ENCODE assay signal across 13 cellular contexts in the genomic region with DNA sequence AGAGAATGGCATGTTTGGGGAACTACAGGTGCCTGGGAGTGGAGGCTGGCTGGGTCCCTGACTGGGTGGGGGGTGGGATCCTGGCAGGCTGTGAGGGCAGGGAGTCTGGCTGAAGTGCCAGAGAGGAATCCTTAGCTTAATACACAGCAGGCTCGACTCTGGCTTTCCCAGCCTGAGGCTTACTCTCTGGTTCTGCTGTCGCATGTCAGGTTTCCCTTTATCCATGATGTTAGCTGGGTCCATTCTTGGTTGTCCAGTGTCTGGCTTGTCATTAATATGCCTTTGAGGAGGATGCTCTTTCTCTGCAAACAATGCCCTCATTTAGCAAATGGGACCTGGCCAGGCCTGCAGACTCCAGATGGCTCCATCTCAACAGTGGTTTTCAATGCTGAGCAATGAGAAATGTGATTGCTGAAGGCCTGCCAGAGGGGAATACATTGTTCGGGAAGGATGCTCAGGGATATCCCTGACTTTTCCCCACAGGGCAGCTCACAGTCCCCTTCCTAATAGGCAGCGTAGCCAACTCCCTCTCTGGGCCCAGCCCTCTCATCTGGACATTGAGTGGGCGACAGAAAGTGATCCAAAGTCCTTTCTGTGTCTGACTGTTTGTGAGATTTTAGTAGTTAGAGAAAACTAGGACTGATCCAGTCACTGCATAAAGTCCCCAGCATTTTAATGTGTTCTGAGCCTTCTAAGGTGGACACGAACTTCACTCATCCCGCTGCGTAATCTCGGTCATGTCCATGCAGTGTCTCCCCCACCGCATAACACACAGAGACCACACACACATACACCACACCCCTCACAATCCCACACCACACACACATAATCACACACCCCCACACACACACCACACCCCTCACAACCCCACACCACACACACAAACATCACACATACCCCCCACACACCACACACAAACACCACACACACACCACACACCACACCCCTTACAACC.
DNase-seq lines count a peak whose midpoint lies in the region; ATAC-seq and TF ChIP-seq lines count a peak whose summit lies in the region.
"Had no signal": no experiment of that assay in that cellular context is flagged by ENCODE, and none has a peak within 500 bp of the region (broad histone marks: within the 10 kb centered on the region; RNA-seq: fewer than 3 reads in every experiment).

No MANE protein-coding gene starts in this region.

- no peak for TF ChIP-seq CTCF in WTC11 (IDR thresholded peaks at IDR 0.05)

- POLR2A ChIA-PET in WTC11 (lab: Charles Lee), result no interaction called here

- peaks cover 20% of the 10 kb centered on the region for H3K4me1 Mint-ChIP-seq in WTC11

- ATAC-seq in WTC11, result no peak
- ATAC-seq: left cardiac atrium had no signal

- no peak overlapping the region for H3K27ac Mint-ChIP-seq in WTC11

- no peak overlapping the region for H3K4me3 Mint-ChIP-seq in WTC11

- peaks cover 8% of the 10 kb centered on the region for H3K36me3 Mint-ChIP-seq in WTC11

- DNase-seq in NCI-H345 (lab: John Stamatoyannopoulos, UW) (peak; percentile 9), NCI-H345 treated with DMSO at 0.1 percent for 48 hours (lab: John Stamatoyannopoulos, UW; ENCODE audit: unreplicated experiment) (no peak), RPMI7951 (ENCODE audit: low read depth) (peak; percentile 35), globus pallidus (ENCODE audit: low spot score) (peak; percentile 91), pons (ENCODE audit: low spot score) (peak; percentile 97), WTC11 (ENCODE audit: low spot score) (no peak), activated gamma-delta T cell (lab: John Stamatoyannopoulos, UW) (no peak)
- no peak for DNase-seq in effector CD4-positive, alpha-beta T cell
- DNase-seq: activated naive CD4-positive, alpha-beta T cell treated with anti-CD3 and anti-CD28 coated beads, Interleukin-2, amount 50 U/mL, for 16 hours; Caco-2; KG1; left cardiac atrium; T1000 had no signal

- H3K9me3 Mint-ChIP-seq in WTC11, result peaks cover 13% of the 10 kb centered on the region

- CTCF ChIA-PET in WTC11 (lab: Charles Lee), result no interaction called here

- peaks cover 3% of the 10 kb centered on the region for H3K27me3 Mint-ChIP-seq in WTC11 (ENCODE audit: low read depth)

TF ChIP-seq in WTC11, 78 proteins besides CTCF, POLR2A, EP300 and RAD21:
- TF ChIP-seq, protein P1, sequence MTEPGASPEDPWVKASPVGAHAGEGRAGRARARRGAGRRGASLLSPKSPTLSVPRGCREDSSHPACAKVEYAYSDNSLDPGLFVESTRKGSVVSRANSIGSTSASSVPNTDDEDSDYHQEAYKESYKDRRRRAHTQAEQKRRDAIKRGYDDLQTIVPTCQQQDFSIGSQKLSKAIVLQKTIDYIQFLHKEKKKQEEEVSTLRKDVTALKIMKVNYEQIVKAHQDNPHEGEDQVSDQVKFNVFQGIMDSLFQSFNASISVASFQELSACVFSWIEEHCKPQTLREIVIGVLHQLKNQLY (CRISPR knock-in tag; IDR thresholded peaks at IDR 0.05), result no peak
- TF ChIP-seq SP1 (CRISPR knock-in tag; conservative IDR thresholded peaks at IDR 0.05) (no peak), PRRX2 (CRISPR knock-in tag; IDR thresholded peaks at IDR 0.05) (no peak), ZNF512 (CRISPR knock-in tag; IDR thresholded peaks at IDR 0.05; ENCODE audit: borderline replicate concordance) (no peak), ZNF232 (CRISPR knock-in tag; IDR thresholded peaks at IDR 0.05) (no peak), SMAD4 (CRISPR knock-in tag; IDR thresholded peaks at IDR 0.05) (no peak), ZMAT4 (CRISPR knock-in tag; IDR thresholded peaks at IDR 0.05) (no peak)
- TF ChIP-seq, protein P2, sequence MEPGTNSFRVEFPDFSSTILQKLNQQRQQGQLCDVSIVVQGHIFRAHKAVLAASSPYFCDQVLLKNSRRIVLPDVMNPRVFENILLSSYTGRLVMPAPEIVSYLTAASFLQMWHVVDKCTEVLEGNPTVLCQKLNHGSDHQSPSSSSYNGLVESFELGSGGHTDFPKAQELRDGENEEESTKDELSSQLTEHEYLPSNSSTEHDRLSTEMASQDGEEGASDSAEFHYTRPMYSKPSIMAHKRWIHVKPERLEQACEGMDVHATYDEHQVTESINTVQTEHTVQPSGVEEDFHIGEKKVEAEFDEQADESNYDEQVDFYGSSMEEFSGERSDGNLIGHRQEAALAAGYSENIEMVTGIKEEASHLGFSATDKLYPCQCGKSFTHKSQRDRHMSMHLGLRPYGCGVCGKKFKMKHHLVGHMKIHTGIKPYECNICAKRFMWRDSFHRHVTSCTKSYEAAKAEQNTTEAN (CRISPR knock-in tag; IDR thresholded peaks at IDR 0.05), result no peak
- TF ChIP-seq, protein P3, sequence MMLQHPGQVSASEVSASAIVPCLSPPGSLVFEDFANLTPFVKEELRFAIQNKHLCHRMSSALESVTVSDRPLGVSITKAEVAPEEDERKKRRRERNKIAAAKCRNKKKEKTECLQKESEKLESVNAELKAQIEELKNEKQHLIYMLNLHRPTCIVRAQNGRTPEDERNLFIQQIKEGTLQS (CRISPR knock-in tag; conservative IDR thresholded peaks at IDR 0.05), result no peak
- TF ChIP-seq, protein P4, sequence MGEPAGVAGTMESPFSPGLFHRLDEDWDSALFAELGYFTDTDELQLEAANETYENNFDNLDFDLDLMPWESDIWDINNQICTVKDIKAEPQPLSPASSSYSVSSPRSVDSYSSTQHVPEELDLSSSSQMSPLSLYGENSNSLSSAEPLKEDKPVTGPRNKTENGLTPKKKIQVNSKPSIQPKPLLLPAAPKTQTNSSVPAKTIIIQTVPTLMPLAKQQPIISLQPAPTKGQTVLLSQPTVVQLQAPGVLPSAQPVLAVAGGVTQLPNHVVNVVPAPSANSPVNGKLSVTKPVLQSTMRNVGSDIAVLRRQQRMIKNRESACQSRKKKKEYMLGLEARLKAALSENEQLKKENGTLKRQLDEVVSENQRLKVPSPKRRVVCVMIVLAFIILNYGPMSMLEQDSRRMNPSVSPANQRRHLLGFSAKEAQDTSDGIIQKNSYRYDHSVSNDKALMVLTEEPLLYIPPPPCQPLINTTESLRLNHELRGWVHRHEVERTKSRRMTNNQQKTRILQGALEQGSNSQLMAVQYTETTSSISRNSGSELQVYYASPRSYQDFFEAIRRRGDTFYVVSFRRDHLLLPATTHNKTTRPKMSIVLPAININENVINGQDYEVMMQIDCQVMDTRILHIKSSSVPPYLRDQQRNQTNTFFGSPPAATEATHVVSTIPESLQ (CRISPR knock-in tag; IDR thresholded peaks at IDR 0.05), result no peak

Comparison
In these comparisons a context has a peak if more than half of its experiments do, and no peak if none do; other contexts are left out.
1. DNase-seq: peak in NCI-H345 (single experiment), RPMI7951 (single experiment), globus pallidus (single experiment) and pons (single experiment); none in NCI-H345 treated with DMSO at 0.1 percent for 48 hours (single experiment), WTC11 (single experiment), effector CD4-positive, alpha-beta T cell (single experiment) and activated gamma-delta T cell (single experiment).